ENCODE assay signal across 8 cellular contexts in the genomic region with DNA sequence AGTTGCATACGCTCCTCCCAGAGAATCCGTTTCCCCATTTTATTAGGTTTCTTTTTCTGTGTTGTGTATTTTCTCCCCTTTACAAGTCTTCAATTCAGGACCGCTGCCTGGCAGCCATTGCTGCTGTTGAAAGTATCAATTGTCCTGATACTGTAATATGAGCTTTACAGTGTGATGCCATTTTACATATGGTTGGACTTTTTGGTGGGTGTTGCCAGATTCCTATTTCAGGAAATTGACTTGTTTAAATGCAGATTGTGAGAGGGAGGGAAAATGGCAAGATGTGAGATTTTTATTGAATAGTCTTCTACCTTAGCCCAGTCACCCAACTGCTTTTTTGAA. TPM values are rescaled to one million over a fixed set of nuclear protein-coding genes. Genes with fewer than 3 reads are reported as not detected.
DNase-seq lines count a peak whose midpoint lies in the region; ATAC-seq and TF ChIP-seq lines count a peak whose summit lies in the region.

No MANE protein-coding gene starts in this region.

- no peak for ATAC-seq in activated CD8-positive, alpha-beta T cell treated with anti-CD3 and anti-CD28 coated beads for 36 hours
- no peak for ATAC-seq in HG03432 (IDR thresholded peaks at IDR 0.05; ENCODE audit: unreplicated experiment)

- POLR2A ChIA-PET in activated CD8-positive, alpha-beta T cell treated with anti-CD3 and anti-CD28 coated beads for 36 hours (lab: Charles Lee), result interaction anchor here (0.6 to 1.3 kb wide), 7 partner anchors 8 to 123 kb away, joined by 3 to 4 read pairs (median 3); partner anchors contain the start of genes ADISSP and AP5S1

- no peak for DNase-seq in CD14-positive monocyte (ENCODE audit: low spot score)
- no peak for DNase-seq in activated CD8-positive, alpha-beta T cell treated with anti-CD3 and anti-CD28 coated beads for 36 hours
- DNase-seq in hepatocyte (ENCODE audit: low spot score), result no peak
- DNase-seq in spleen, result no peak
- DNase-seq in H4 (ENCODE audit: low spot score), result no peak
- DNase-seq in activated CD4-positive, alpha-beta T cell treated with anti-CD3 and anti-CD28 coated beads for 48 hours, result no peak

- H3K9me3 Mint-ChIP-seq in CD14-positive monocyte, result no peaks in the 10 kb centered on the region
- no peaks in the 10 kb centered on the region for H3K9me3 Mint-ChIP-seq in activated CD8-positive, alpha-beta T cell treated with anti-CD3 and anti-CD28 coated beads for 36 hours

- intact Hi-C loops in CD14-positive monocyte (cut with micrococcal nuclease) (loop anchor here (5.0 kb wide), 2 partner anchors 37 to 43 kb away; partner anchors contain the start of gene MAVS (in 1 of the 2)), spleen (cut with DNase I; ENCODE audit: low total_unique reads) (no loop called here)
- intact Hi-C loops in activated CD8-positive, alpha-beta T cell treated with anti-CD3 and anti-CD28 coated beads for 36 hours (cut with micrococcal nuclease), result no loop called here

- H3K9me3 ChIP-seq in HUES6 (ENCODE audit: control insufficient read depth, insufficient read depth, low read depth, low read length) (no peaks in the 10 kb centered on the region), hepatocyte (ENCODE audit: low read depth) (no peaks in the 10 kb centered on the region), spleen (no peaks in the 10 kb centered on the region)

- H3K79me2 ChIP-seq in hepatocyte, result peaks cover 81% of the 10 kb centered on the region

- H3K27ac ChIP-seq in HUES6 (ENCODE audit: low read depth, low read length), result peak overlapping the region; percentile 97
- H3K27ac ChIP-seq in hepatocyte, result peak overlapping the region; percentile 91
- peak overlapping the region; percentile 97 to 100 (median 98) for H3K27ac ChIP-seq in spleen

- CTCF ChIA-PET in activated CD8-positive, alpha-beta T cell treated with anti-CD3 and anti-CD28 coated beads for 36 hours (lab: Charles Lee), result interaction anchor here (0.9 to 1.0 kb wide), 2 partner anchors 104 to 194 kb away, joined by 3 read pairs; partner anchors contain the start of gene CENPB

- peak overlapping the region; percentile 95 to 98 for H3K4me3 Mint-ChIP-seq in CD14-positive monocyte
- H3K4me3 Mint-ChIP-seq in activated CD8-positive, alpha-beta T cell treated with anti-CD3 and anti-CD28 coated beads for 36 hours, result peak overlapping the region; percentile 100

- 0% methylated on average over 3 of the region's 3 CpGs for WGBS in hepatocyte (ENCODE audit: low lambda C conversion rate, missing lambda C conversion rate)
- WGBS in spleen, 5 donors, result 0 to 2% (median 1%) methylated on average over 3 of the region's 3 CpGs

- H3K9me2 ChIP-seq in hepatocyte (replicated peaks; ENCODE audit: insufficient read depth), result no peaks in the 10 kb centered on the region

- peak overlapping the region; percentile 99 for H3K9ac ChIP-seq in HUES6 (ENCODE audit: low read length)

- TF ChIP-seq CTCF in CD14-positive monocyte (IDR thresholded peaks at IDR 0.05), result no peak
- no peak for TF ChIP-seq CTCF in activated CD8-positive, alpha-beta T cell treated with anti-CD3 and anti-CD28 coated beads for 36 hours (IDR thresholded peaks at IDR 0.05)
- TF ChIP-seq CTCF in hepatocyte (IDR thresholded peaks at IDR 0.05; ENCODE audit: poor library complexity), result no peak
- TF ChIP-seq CTCF in spleen (IDR thresholded peaks at IDR 0.05 in 8 of 11, conservative IDR thresholded peaks at IDR 0.05 in 3 of 11), result no peak

- H3K27ac Mint-ChIP-seq in CD14-positive monocyte, result peak overlapping the region; percentile 95 to 96 (median 95)
- peak overlapping the region; percentile 98 for H3K27ac Mint-ChIP-seq in activated CD8-positive, alpha-beta T cell treated with anti-CD3 and anti-CD28 coated beads for 36 hours

- H3K36me3 ChIP-seq in HUES6 (ENCODE audit: control insufficient read depth, insufficient read depth, low read length), result peaks cover 33% of the 10 kb centered on the region; the same call in 1 of the 2 replicates
- H3K36me3 ChIP-seq in hepatocyte (replicated peaks; ENCODE audit: insufficient read depth, low read depth), result no peaks in the 10 kb centered on the region
- peaks cover 0 to 12% (median 0%) of the 10 kb centered on the region in 6 donors for H3K36me3 ChIP-seq in spleen

- no peak overlapping the region for H2AFZ ChIP-seq in hepatocyte

- H3K27me3 Mint-ChIP-seq in CD14-positive monocyte (ENCODE audit: low read depth in 3 of 3), result peaks cover 0 to 2% (median 0%) of the 10 kb centered on the region in 3 donors
- H3K27me3 Mint-ChIP-seq in activated CD8-positive, alpha-beta T cell treated with anti-CD3 and anti-CD28 coated beads for 36 hours, result no peaks in the 10 kb centered on the region

- peak overlapping the region; percentile 91 for H3K4me3 ChIP-seq in HUES6 (ENCODE audit: low read depth, low read length)
- peak overlapping the region; percentile 95 for H3K4me3 ChIP-seq in hepatocyte
- peak overlapping the region; percentile 55 to 99 (median 94) for H3K4me3 ChIP-seq in spleen

- no peaks in the 10 kb centered on the region for H3K27me3 ChIP-seq in HUES6 (ENCODE audit: control insufficient read depth, insufficient read depth, low read length)
- H3K27me3 ChIP-seq in hepatocyte, result no peaks in the 10 kb centered on the region
- no peaks in the 10 kb centered on the region for H3K27me3 ChIP-seq in spleen (replicated peaks in 1 of 7)

- peaks cover 5 to 17% of the 10 kb centered on the region in 2 donors for H3K36me3 Mint-ChIP-seq in CD14-positive monocyte
- H3K36me3 Mint-ChIP-seq in activated CD8-positive, alpha-beta T cell treated with anti-CD3 and anti-CD28 coated beads for 36 hours (ENCODE audit: low read depth), result peaks cover 49% of the 10 kb centered on the region

- H3K4me1 Mint-ChIP-seq in CD14-positive monocyte, result peaks cover 63% of the 10 kb centered on the region
- H3K4me1 Mint-ChIP-seq in activated CD8-positive, alpha-beta T cell treated with anti-CD3 and anti-CD28 coated beads for 36 hours (ENCODE audit: low read depth), result peaks cover 46% of the 10 kb centered on the region

- no peak for TF ChIP-seq POLR2A in spleen (IDR thresholded peaks at IDR 0.05)

- H3K4me1 ChIP-seq in HUES6 (ENCODE audit: control insufficient read depth, insufficient read depth, low read length) (peaks cover 22% of the 10 kb centered on the region), hepatocyte (ENCODE audit: insufficient read depth) (peaks cover 23% of the 10 kb centered on the region), spleen (peaks cover 46 to 79% (median 66%) of the 10 kb centered on the region in 6 donors)

- H4K20me1 ChIP-seq in hepatocyte (ENCODE audit: insufficient read depth, poor library complexity, severe bottlenecking), result peaks cover 56% of the 10 kb centered on the region

- H3K4me2 ChIP-seq in hepatocyte, result peak overlapping the region; percentile 83

RNA-seq across cellular contexts. Expression of gene PANK2, which starts 1.2 kb away (rescaled TPM):
- polyA plus RNA-seq in CD14-positive monocyte (10 to 100 TPM; 48.0 to 65.7 TPM), hepatocyte (24.1 and 37.6 TPM in 2 replicates), spleen (10 to 100 TPM; 23.0 to 36.2 (median 32.3) TPM)
- 10 to 100 TPM; 47.6 to 50.3 TPM for total RNA-seq in activated CD8-positive, alpha-beta T cell treated with anti-CD3 and anti-CD28 coated beads for 36 hours
- total RNA-seq in hepatocyte (37.4 and 37.6 TPM in 2 replicates), spleen (10 to 100 TPM; 45.5 to 74.4 (median 67.9) TPM)
- total RNA-seq in H4 (2014; rRNA removed; shearing (Covaris generic)), result 37.4 and 40.8 TPM in 2 replicates

RNA-seq across cellular contexts. Expression of gene MAVS, which starts 43.7 kb away (rescaled TPM):
- polyA plus RNA-seq in CD14-positive monocyte (1 to 10 TPM; 1.8 to 3.2 TPM), hepatocyte (12.6 and 15.6 TPM in 2 replicates), spleen (10 to 100 TPM in 1 of 3 donors, 1 to 10 TPM in 2; 4.1 to 18.5 (median 5.2) TPM)
- total RNA-seq in activated CD8-positive, alpha-beta T cell treated with anti-CD3 and anti-CD28 coated beads for 36 hours, result 10 to 100 TPM; 17.0 to 17.5 TPM
- total RNA-seq in hepatocyte (21.9 and 24.7 TPM in 2 replicates), spleen (10 to 100 TPM; 27.2 to 45.0 (median 41.0) TPM)
- 9.6 and 10.0 TPM in 2 replicates for total RNA-seq in H4 (2014; rRNA removed; shearing (Covaris generic))

Comparison
In these comparisons a context has a peak if more than half of its experiments do, and no peak if none do; other contexts are left out.
1. intact Hi-C loops: an anchor here in CD14-positive monocyte (5.0 kb wide); none called in activated CD8-positive, alpha-beta T cell treated with anti-CD3 and anti-CD28 coated beads for 36 hours and spleen.